ENCODE assay signal across 12 cellular contexts in genomic region chr20:58694241-58695083, GRCh38. TPM values are rescaled to one million over a fixed set of nuclear protein-coding genes. Genes with fewer than 3 reads are reported as not detected.
DNase-seq lines count a peak whose midpoint lies in the region; ATAC-seq and TF ChIP-seq lines count a peak whose summit lies in the region.
"Had no signal": no experiment of that assay in that cellular context is flagged by ENCODE, and none has a peak within 500 bp of the region (broad histone marks: within the 10 kb centered on the region; RNA-seq: fewer than 3 reads in every experiment).

No MANE protein-coding gene starts in this region.

- no peak overlapping the region for H2BK120ac ChIP-seq in mesendoderm (ENCODE audit: low read depth, low read length)

- WGBS in mesendoderm (ENCODE audit: extremely low coverage, insufficient coverage, low lambda C conversion rate) = no CpG with 5 or more reads among the region's 33 CpGs

- H3K27ac Mint-ChIP-seq in activated CD8-positive, alpha-beta T cell treated with anti-CD3 and anti-CD28 coated beads, Interleukin-2, amount 10 ng/mL, durations not matched to agents 7 days and 5 days = no peak overlapping the region
- H3K27ac Mint-ChIP-seq: activated CD8-positive, alpha-beta memory T cell treated with anti-CD3 and anti-CD28 coated beads, Interleukin-2, amount 10 ng/mL, durations not matched to agents 7 days and 5 days had no signal

- in situ Hi-C loops in GM13976 (cut with MboI; ENCODE audit: low sequenced_read_pairs, unreplicated experiment) = no loop called here

- no peaks in the 10 kb centered on the region for H3K9me3 Mint-ChIP-seq in activated CD8-positive, alpha-beta T cell treated with anti-CD3 and anti-CD28 coated beads, Interleukin-2, amount 10 ng/mL, durations not matched to agents 7 days and 5 days (ENCODE audit: insufficient read depth)
- H3K9me3 Mint-ChIP-seq: natural killer cell; stimulated activated naive CD8-positive, alpha-beta T cell treated with anti-CD3 and anti-CD28 coated beads, Interleukin-15, amount 100 ng/mL, for 72 hours had no signal

- no peak overlapping the region for H3K4me2 ChIP-seq in mesendoderm (ENCODE audit: low read length)

- no peaks in the 10 kb centered on the region for H3K4me1 ChIP-seq in mesendoderm (ENCODE audit: control insufficient read depth, low read depth, low read length)

- peaks cover 4% of the 10 kb centered on the region for H3K79me1 ChIP-seq in mesendoderm (ENCODE audit: low read length)

- DNase-seq in GM13976 (ENCODE audit: low spot score) (peak; percentile 28), mesendoderm (no peak)
- no peak for DNase-seq in activated CD8-positive, alpha-beta T cell treated with anti-CD3 and anti-CD28 coated beads, Interleukin-2, amount 10 ng/mL, durations not matched to agents 7 days and 5 days
- no peak for DNase-seq in activated CD4-positive, CD25-positive, alpha-beta regulatory T cell (lab: John Stamatoyannopoulos, UW)
- DNase-seq in stimulated activated CD4-positive, alpha-beta T cell treated with anti-CD3 and anti-CD28 coated beads, Interleukin-4, amount 100 ng/mL, for 4 hours = no peak
- DNase-seq: activated CD8-positive, alpha-beta memory T cell treated with anti-CD3 and anti-CD28 coated beads, Interleukin-2, amount 10 ng/mL, durations not matched to agents 7 days and 5 days; natural killer cell; NCI-H524 treated with DMSO at 0.1 percent for 48 hours had no signal

- H3K4me1 Mint-ChIP-seq in activated CD8-positive, alpha-beta T cell treated with anti-CD3 and anti-CD28 coated beads, Interleukin-2, amount 10 ng/mL, durations not matched to agents 7 days and 5 days (ENCODE audit: low read depth) = peaks cover 23% of the 10 kb centered on the region

- H2BK5ac ChIP-seq in mesendoderm (ENCODE audit: low read length) = no peak overlapping the region

- H3K36me3 Mint-ChIP-seq in activated CD8-positive, alpha-beta T cell treated with anti-CD3 and anti-CD28 coated beads, Interleukin-2, amount 10 ng/mL, durations not matched to agents 7 days and 5 days (ENCODE audit: low read depth) = peaks cover 11% of the 10 kb centered on the region
- H3K36me3 Mint-ChIP-seq: natural killer cell had no signal

- CTCF ChIA-PET in activated CD8-positive, alpha-beta T cell treated with anti-CD3 and anti-CD28 coated beads, Interleukin-2, amount 10 ng/mL, durations not matched to agents 7 days and 5 days (lab: Charles Lee) = interaction anchor here (2.9 kb wide), 1 partner anchor 44 kb away, joined by 13 read pairs; the partner anchor contains the start of gene STX16

- no peak overlapping the region for H3K23ac ChIP-seq in mesendoderm (ENCODE audit: low read length)

- H3K4ac ChIP-seq in mesendoderm (ENCODE audit: low read depth, low read length) = no peak overlapping the region

- no peaks in the 10 kb centered on the region for H3K79me2 ChIP-seq in mesendoderm (ENCODE audit: control insufficient read depth, insufficient read depth, low read length)

- no peak overlapping the region for H2BK15ac ChIP-seq in mesendoderm (replicated peaks; ENCODE audit: low read depth)

- H3K4me3 Mint-ChIP-seq in activated CD8-positive, alpha-beta T cell treated with anti-CD3 and anti-CD28 coated beads, Interleukin-2, amount 10 ng/mL, durations not matched to agents 7 days and 5 days = peak overlapping the region; percentile 72

- POLR2A ChIA-PET in activated CD8-positive, alpha-beta T cell treated with anti-CD3 and anti-CD28 coated beads, Interleukin-2, amount 10 ng/mL, durations not matched to agents 7 days and 5 days (lab: Charles Lee) = interaction anchor here (4.0 kb wide), 1 partner anchor 43 kb away, joined by 33 read pairs; the partner anchor contains the start of gene STX16

- H3K18ac ChIP-seq in mesendoderm (ENCODE audit: low read length) = no peak overlapping the region

- H3K56ac ChIP-seq in mesendoderm (ENCODE audit: low read length) = peak overlapping the region; percentile 18

- H2AK5ac ChIP-seq in mesendoderm (ENCODE audit: low read length) = no peak overlapping the region

- no peaks in the 10 kb centered on the region for H3K36me3 ChIP-seq in mesendoderm (ENCODE audit: control insufficient read depth, insufficient read depth, low read length)

- TF ChIP-seq CTCF in C4-2B (conservative IDR thresholded peaks at IDR 0.05) (no peak), GM13976 (IDR thresholded peaks at IDR 0.05; ENCODE audit: borderline replicate concordance, control extremely low read depth, extremely low read depth, insufficient read depth, missing control alignments) (no peak)

- H4K8ac ChIP-seq in mesendoderm (ENCODE audit: low read depth, low read length) = no peak overlapping the region

- H3K27me3 ChIP-seq in mesendoderm (ENCODE audit: insufficient read depth, low read length, poor library complexity) = no peaks in the 10 kb centered on the region
- H3K27me3 ChIP-seq: left lung had no signal

- H4K5ac ChIP-seq in mesendoderm (ENCODE audit: low read length) = no peak overlapping the region

- no peak overlapping the region for H3K4me3 ChIP-seq in mesendoderm (ENCODE audit: low read length)

- H3K9ac ChIP-seq in mesendoderm (ENCODE audit: low read length) = no peak overlapping the region

- ATAC-seq in activated CD8-positive, alpha-beta T cell treated with anti-CD3 and anti-CD28 coated beads, Interleukin-2, amount 10 ng/mL, durations not matched to agents 7 days and 5 days = no peak
- no peak for ATAC-seq in GM21515 (IDR thresholded peaks at IDR 0.05; ENCODE audit: unreplicated experiment)
- ATAC-seq: activated CD8-positive, alpha-beta memory T cell treated with anti-CD3 and anti-CD28 coated beads, Interleukin-2, amount 10 ng/mL, durations not matched to agents 7 days and 5 days; left lung; natural killer cell; stimulated activated naive CD8-positive, alpha-beta T cell treated with anti-CD3 and anti-CD28 coated beads, Interleukin-15, amount 100 ng/mL, for 72 hours had no signal

- H3K27ac ChIP-seq in C4-2B (peak overlapping the region; percentile 92; the same call in 1 of the 2 replicates), mesendoderm (ENCODE audit: low read depth, low read length) (no peak overlapping the region)

- no peaks in the 10 kb centered on the region for H3K27me3 Mint-ChIP-seq in activated CD8-positive, alpha-beta T cell treated with anti-CD3 and anti-CD28 coated beads, Interleukin-2, amount 10 ng/mL, durations not matched to agents 7 days and 5 days (ENCODE audit: low read depth)
- H3K27me3 Mint-ChIP-seq: activated CD8-positive, alpha-beta memory T cell treated with anti-CD3 and anti-CD28 coated beads, Interleukin-2, amount 10 ng/mL, durations not matched to agents 7 days and 5 days; stimulated activated naive CD8-positive, alpha-beta T cell treated with anti-CD3 and anti-CD28 coated beads, Interleukin-15, amount 100 ng/mL, for 72 hours had no signal

RNA-seq across cellular contexts. Expression of gene NPEPL1, which starts 1.9 kb away (rescaled TPM):
- 10 to 100 TPM; 22.9 to 26.8 TPM for total RNA-seq in activated CD8-positive, alpha-beta T cell treated with anti-CD3 and anti-CD28 coated beads, Interleukin-2, amount 10 ng/mL, durations not matched to agents 7 days and 5 days
- 10.3 TPM for polyA plus RNA-seq in mesendoderm (2013, experiment 1 of 2)
- 10.5 TPM for polyA plus RNA-seq in mesendoderm (2013, experiment 2 of 2)

RNA-seq across cellular contexts. Expression of gene STX16, which starts 43.4 kb away (rescaled TPM):
- 100 to 1,000 TPM; 128 to 136 TPM for total RNA-seq in activated CD8-positive, alpha-beta T cell treated with anti-CD3 and anti-CD28 coated beads, Interleukin-2, amount 10 ng/mL, durations not matched to agents 7 days and 5 days
- polyA plus RNA-seq in mesendoderm (2013, experiment 1 of 2) = 23.7 TPM
- 24.1 TPM for polyA plus RNA-seq in mesendoderm (2013, experiment 2 of 2)
